ENCODE assay signal across 8 cellular contexts in genomic region chr13:27006519-27007161, GRCh38.
DNase-seq lines count a peak whose midpoint lies in the region; ATAC-seq and TF ChIP-seq lines count a peak whose summit lies in the region.

No MANE protein-coding gene starts in this region.

- H4K20me1 ChIP-seq in HCT116 (ENCODE audit: insufficient read depth) = no peaks in the 10 kb centered on the region

- TF ChIP-seq CTCF in HCT116 (IDR thresholded peaks at IDR 0.05 in 2 of 3, conservative IDR thresholded peaks at IDR 0.05 in 1 of 3; ENCODE audit: borderline replicate concordance in 1 of 3, insufficient read depth in 1 of 3, low read depth in 2 of 3, low read length in 2 of 3) = no peak
- no peak for TF ChIP-seq CTCF in nephron (IDR thresholded peaks at IDR 0.05; ENCODE audit: unreplicated experiment in 3 of 3)

- H3K4me2 ChIP-seq in HCT116 (ENCODE audit: low read length) = peak overlapping the region; percentile 100

- H3K27ac Mint-ChIP-seq in nephron = peak overlapping the region in 2 of 3 experiments; percentile 21

- no peaks in the 10 kb centered on the region for H3K36me3 Mint-ChIP-seq in nephron (ENCODE audit: low read depth)

- POLR2A ChIA-PET in HCT116 (lab: Charles Lee) = interaction anchor here (0.7 to 0.9 kb wide), 2 partner anchors 10 to 360 kb away, joined by 3 read pairs; no protein-coding TSS in a partner anchor

- peak overlapping the region; percentile 50 to 73 for H3K4me3 ChIP-seq in HCT116 (replicated peaks in 1 of 2; ENCODE audit: low read depth in 1 of 2, low read length in 2 of 2)
- no peak overlapping the region for H3K4me3 ChIP-seq in effector memory CD4-positive, alpha-beta T cell (ENCODE audit: insufficient read depth, low read depth, low read length, poor library complexity, severe bottlenecking)

- peaks cover 52% of the 10 kb centered on the region for H3K27me3 Mint-ChIP-seq in nephron (ENCODE audit: low read depth)

- peak overlapping the region; percentile 40; the same call in 1 of the 2 replicates for H3K27ac ChIP-seq in HCT116 (ENCODE audit: low read depth, low read length)
- H3K27ac ChIP-seq in effector memory CD4-positive, alpha-beta T cell (ENCODE audit: insufficient read depth, low read length, poor library complexity, severe bottlenecking) = no peak overlapping the region

- TF ChIP-seq RAD21 in HCT116 (IDR thresholded peaks at IDR 0.05; ENCODE audit: low read depth) = no peak

- no peaks in the 10 kb centered on the region for H3K36me3 ChIP-seq in HCT116 (ENCODE audit: control insufficient read depth in 1 of 2, insufficient read depth in 2 of 2, low read length in 2 of 2)
- H3K36me3 ChIP-seq in effector memory CD4-positive, alpha-beta T cell (ENCODE audit: control insufficient read depth, insufficient read depth, low read length) = no peaks in the 10 kb centered on the region

- ATAC-seq in HCT116 (peak; percentile 93), HG03520 (IDR thresholded peaks at IDR 0.05; ENCODE audit: unreplicated experiment) (no peak)

- BruUV-seq in HCT116 (replicated peaks; lab: Mats Ljungman, UMichigan) = no TSS peak

- peaks cover 14% of the 10 kb centered on the region for H3K9me3 Mint-ChIP-seq in nephron

- intact Hi-C loops in HCT116 (cut with micrococcal nuclease) = no loop called here

- DNase-seq in HCT116 (ENCODE audit: low read depth, low spot score) (peak; percentile 12), NCI-H82 treated with DMSO at 0.1 percent for 48 hours (lab: John Stamatoyannopoulos, UW; ENCODE audit: unreplicated experiment) (peak; percentile 9), fibroblast of gingiva (ENCODE audit: low read depth) (peak; percentile 30), MV-4-11 (lab: John Stamatoyannopoulos, UW) (no peak)
- DNase-seq in activated effector memory CD4-positive, alpha-beta T cell treated with Interleukin-2 at 50 U/mL for 16 hours = no peak
- DNase-seq in effector memory CD4-positive, alpha-beta T cell = no peak

- peak overlapping the region; percentile 63 to 64 (median 64) for H3K4me3 Mint-ChIP-seq in nephron

- RAD21 ChIA-PET in HCT116 (lab: Charles Lee; ENCODE audit: low non-redundant PET in 1 of 2, low total read pairs in 2 of 2, uncharacterized antibody in 2 of 2, unreplicated experiment in 2 of 2) = interaction anchor here (0.6 to 1.0 kb wide), 3 partner anchors 32 to 278 kb away, joined by 3 to 6 read pairs (median 4); no protein-coding TSS in a partner anchor

- H3K4me1 ChIP-seq in HCT116 (ENCODE audit: control insufficient read depth in 1 of 2, insufficient read depth in 2 of 2, low read length in 2 of 2) = peaks cover 9 to 21% of the 10 kb centered on the region in 2 experiments
- no peaks in the 10 kb centered on the region for H3K4me1 ChIP-seq in effector memory CD4-positive, alpha-beta T cell (ENCODE audit: control insufficient read depth, insufficient read depth, low read length, poor library complexity, severe bottlenecking)

- H2AFZ ChIP-seq in HCT116 (ENCODE audit: low read depth, low read length, poor library complexity, severe bottlenecking) = peak overlapping the region; percentile 98

- H3K4me1 Mint-ChIP-seq in nephron = peaks cover 32% of the 10 kb centered on the region

- H3K79me2 ChIP-seq in HCT116 (ENCODE audit: insufficient read depth, low read length) = no peaks in the 10 kb centered on the region

- no peaks in the 10 kb centered on the region for H3K9me3 ChIP-seq in HCT116 (ENCODE audit: control insufficient read depth in 1 of 2, insufficient read depth in 1 of 2, low read depth in 1 of 2, low read length in 2 of 2)
- no peaks in the 10 kb centered on the region for H3K9me3 ChIP-seq in effector memory CD4-positive, alpha-beta T cell (ENCODE audit: control insufficient read depth, low read length)

- H3K9ac ChIP-seq in HCT116 (ENCODE audit: low read length) = peak overlapping the region; percentile 54

- H3K27me3 ChIP-seq in HCT116 (ENCODE audit: insufficient read depth, low read length) = no peaks in the 10 kb centered on the region
- H3K27me3 ChIP-seq in effector memory CD4-positive, alpha-beta T cell (replicated peaks; ENCODE audit: control insufficient read depth, insufficient read depth, low read length, poor library complexity, severe bottlenecking) = peaks cover 5% of the 10 kb centered on the region

- CTCF ChIA-PET in HCT116 (lab: Charles Lee) = interaction anchor here (0.6 to 1.4 kb wide), 3 partner anchors 220 to 352 kb away, joined by 3 to 4 read pairs (median 4); no protein-coding TSS in a partner anchor

- TF ChIP-seq POLR2A in HCT116 (IDR thresholded peaks at IDR 0.05; ENCODE audit: borderline replicate concordance, extremely low read depth, insufficient read depth, insufficient read length) = no peak

- no peaks in the 10 kb centered on the region for H3K9me2 ChIP-seq in HCT116 (ENCODE audit: insufficient read depth)

TF ChIP-seq in HCT116, 20 proteins besides CTCF, POLR2A, EP300 and RAD21:
- TF ChIP-seq SP1 (IDR thresholded peaks at IDR 0.05; ENCODE audit: low read depth) = no peak
- 0 out of 2 replicates have a peak, but pooled peaks have one; percentile 15 for TF ChIP-seq POLR2AphosphoS5 (IDR thresholded peaks at IDR 0.05; ENCODE audit: low read depth, low read length)
- TF ChIP-seq ATF3 (IDR thresholded peaks at IDR 0.05) = no peak
- peak; percentile 51; the same call in 1 of the 2 replicates for TF ChIP-seq MAX (IDR thresholded peaks at IDR 0.05)
- no peak for TF ChIP-seq YY1 (IDR thresholded peaks at IDR 0.05; ENCODE audit: extremely low read depth, insufficient replicate concordance, low read depth, low read length)
- no peak for TF ChIP-seq SRF (IDR thresholded peaks at IDR 0.05; ENCODE audit: low read depth)
- no peak for TF ChIP-seq ZBTB33 (IDR thresholded peaks at IDR 0.05; ENCODE audit: extremely low read depth, insufficient replicate concordance, low read length)
- no peak for TF ChIP-seq EZH2 (IDR thresholded peaks at IDR 0.05)

Comparison
In these comparisons a context has a peak if more than half of its experiments do, and no peak if none do; other contexts are left out.
1. DNase-seq: peak in HCT116 (single experiment), NCI-H82 treated with DMSO at 0.1 percent for 48 hours (single experiment) and fibroblast of gingiva (single experiment); none in activated effector memory CD4-positive, alpha-beta T cell treated with Interleukin-2 at 50 U/mL for 16 hours (single experiment), MV-4-11 (single experiment) and effector memory CD4-positive, alpha-beta T cell (0 of 3).